Comparison of ENCODE assay signal across 11 cellular contexts in genomic region chr16:53510704-53511070, GRCh38. TPM values are rescaled to one million over a fixed set of nuclear protein-coding genes. Genes with fewer than 3 reads are reported as not detected.
A peak's percentile ranks its signal among the peaks of the same experiment; 100 is the strongest.
DNase-seq lines count a peak whose midpoint lies in the region; ATAC-seq, FAIRE-seq and TF ChIP-seq lines count a peak whose summit lies in the region.
"Had no signal": no experiment of that assay in that cellular context is flagged by ENCODE, and none has a peak within 500 bp of the region (broad histone marks: within the 10 kb centered on the region; RNA-seq: fewer than 3 reads in every experiment).

No MANE protein-coding gene starts in this region.

- TF ChIP-seq EP300 in HepG2 (IDR thresholded peaks at IDR 0.05; ENCODE audit: low read depth in 2 of 2, low read length in 2 of 2) (no peak), HepG2 (CRISPR knock-in tag; IDR thresholded peaks at IDR 0.05; ENCODE audit: borderline replicate concordance) (no peak), upper lobe of left lung (IDR thresholded peaks at IDR 0.05) (no peak)

- peaks cover 8% of the 10 kb centered on the region for H3K36me3 Mint-ChIP-seq in WTC11

- H3K27me3 Mint-ChIP-seq in WTC11 (ENCODE audit: low read depth) = no peaks in the 10 kb centered on the region

- intact Hi-C loops in left ventricle myocardium inferior (cut with micrococcal nuclease) = no loop called here
- intact Hi-C loops in cardiac septum (cut with DNase I) = no loop called here
- intact Hi-C loops in HepG2 (cut with micrococcal nuclease; ENCODE audit: unreplicated experiment) = loop anchor here (1.0 to 10.0 kb wide), 3 partner anchors 37 to 456 kb away; partner anchors contain the start of genes CHD9, CHD9NB, FTO and RPGRIP1L

- POLR2A ChIA-PET in WTC11 (lab: Charles Lee) (no interaction called here), HepG2 (lab: Yijun Ruan, JAX) (interaction anchor here (1.0 to 2.3 kb wide), 12 partner anchors 8 to 251 kb away, joined by 3 to 23 read pairs (median 6); partner anchors contain the start of genes AKTIP, FTO and RBL2)

- H2AFZ ChIP-seq in HepG2 (ENCODE audit: low read length) = peak overlapping the region; percentile 15

- WGBS in HepG2 (ENCODE audit: low lambda C conversion rate) = 3% methylated on average over 2 of the region's 2 CpGs
- WGBS in upper lobe of left lung, 2 donors = 25 to 34% methylated on average over 2 of the region's 2 CpGs

- no peak overlapping the region for H3K4me3 Mint-ChIP-seq in WTC11

- no TSS peak for BruUV-seq in HepG2 (replicated peaks; lab: Mats Ljungman, UMichigan)

- H3K9me3 Mint-ChIP-seq in WTC11 = peaks cover 23% of the 10 kb centered on the region

- peaks cover 9% of the 10 kb centered on the region for H3K4me1 Mint-ChIP-seq in WTC11

- no peak for TF ChIP-seq POLR2A in HepG2 (IDR thresholded peaks at IDR 0.05; ENCODE audit: insufficient read depth in 1 of 2, low read depth in 2 of 2, low read length in 2 of 2)
- no peak for TF ChIP-seq POLR2A in upper lobe of left lung (IDR thresholded peaks at IDR 0.05)

- ATAC-seq in WTC11 (0 out of 2 replicates have a peak, but pooled peaks have one; percentile 12), HepG2 (no peak), upper lobe of left lung (ENCODE audit: low FRiP score in 2 of 2) (no peak), HG02970 (IDR thresholded peaks at IDR 0.05; ENCODE audit: low FRiP score, unreplicated experiment) (no peak), HG02973 (IDR thresholded peaks at IDR 0.05; ENCODE audit: unreplicated experiment) (no peak), GM21717 (IDR thresholded peaks at IDR 0.05; ENCODE audit: unreplicated experiment) (no peak)

- H3K79me2 ChIP-seq in HepG2 (ENCODE audit: insufficient read depth, low read length) = no peaks in the 10 kb centered on the region

- TF ChIP-seq RAD21 in HepG2 (CRISPR knock-in tag; IDR thresholded peaks at IDR 0.05) = no peak

- H3K4me3 ChIP-seq in left ventricle myocardium inferior (no peak overlapping the region), HepG2 (replicated peaks in 1 of 3; ENCODE audit: insufficient read depth in 1 of 3, low read depth in 2 of 3, low read length in 3 of 3) (peak overlapping the region in 2 of 3 experiments; percentile 50 to 70; a peak in 3 of 6 replicates), upper lobe of left lung (peak overlapping the region in 1 of 4 donors; percentile 5)
- H3K4me3 ChIP-seq: smooth muscle cell had no signal

- no peaks in the 10 kb centered on the region for H3K27me3 ChIP-seq in left ventricle myocardium inferior (ENCODE audit: low read depth)
- H3K27me3 ChIP-seq in HepG2 (ENCODE audit: control insufficient read depth in 1 of 2, insufficient read depth in 2 of 2, low read length in 2 of 2) = no peaks in the 10 kb centered on the region
- no peaks in the 10 kb centered on the region for H3K27me3 ChIP-seq in upper lobe of left lung

- H3K27ac ChIP-seq in left ventricle myocardium inferior (replicated peaks) (peak overlapping the region; percentile 90), HepG2 (ENCODE audit: extremely low read length, insufficient read depth, low read length) (peak overlapping the region; percentile 80), upper lobe of left lung (peak overlapping the region; percentile 21 to 67 (median 45))

- H3K36me3 ChIP-seq in left ventricle myocardium inferior (no peaks in the 10 kb centered on the region), HepG2 (replicated peaks in 1 of 2; ENCODE audit: control insufficient read depth in 1 of 2, insufficient read depth in 2 of 2, low read length in 2 of 2) (no peaks in the 10 kb centered on the region), upper lobe of left lung (no peaks in the 10 kb centered on the region)

- H3K9me3 ChIP-seq in left ventricle myocardium inferior (replicated peaks) (no peaks in the 10 kb centered on the region), HepG2 (ENCODE audit: low read length) (peaks cover 13% of the 10 kb centered on the region), upper lobe of left lung (no peaks in the 10 kb centered on the region)

- CTCF ChIA-PET in WTC11 (lab: Charles Lee) = interaction anchor here (0.7 to 1.6 kb wide), 21 partner anchors 9 to 518 kb away, joined by 3 to 11 read pairs (median 4); partner anchors contain the start of genes FTO and RPGRIP1L
- CTCF ChIA-PET in HepG2 (lab: Yijun Ruan, JAX; ENCODE audit: low intra/inter-chr PET ratio, low total read pairs) = interaction anchor here (3.0 kb wide), 1 partner anchor 37 kb away, joined by 22 read pairs; no protein-coding TSS in a partner anchor

- in situ Hi-C loops in HepG2 (cut with HindIII; ENCODE audit: extremely low pct_ligation_motif_present, low pct_unique_long_range_greater_than_20kb) = no loop called here

- H3K27ac Mint-ChIP-seq in WTC11 = no peak overlapping the region

- H4K20me1 ChIP-seq in HepG2 (ENCODE audit: insufficient read depth, low read length) = no peaks in the 10 kb centered on the region

- H3K4me2 ChIP-seq in HepG2 (ENCODE audit: low read depth, low read length) = peak overlapping the region; percentile 100

- no peak for FAIRE-seq in HepG2 (lab: Jason Lieb, UNC)
- FAIRE-seq: H54 had no signal

- H3K4me1 ChIP-seq in left ventricle myocardium inferior (peaks cover 33% of the 10 kb centered on the region), HepG2 (ENCODE audit: insufficient read depth, low read length) (peaks cover 55% of the 10 kb centered on the region), upper lobe of left lung (peaks cover 15 to 24% (median 17%) of the 10 kb centered on the region in 4 donors)

- no peak for DNase-seq in left ventricle myocardium inferior
- DNase-seq in cardiac septum (ENCODE audit: low spot score) = no peak
- no peak for DNase-seq in WTC11 (ENCODE audit: low spot score)
- no peak for DNase-seq in HepG2 (ENCODE audit: low spot score)
- no peak for DNase-seq in upper lobe of left lung
- DNase-seq: cerebellar nuclear complex had no signal

- 0 out of 2 replicates have a peak overlapping the region, but pooled peaks have one; percentile 51 for H3K9ac ChIP-seq in HepG2 (ENCODE audit: insufficient read depth, low read depth, low read length)

- peak; percentile 3 for TF ChIP-seq CTCF in left ventricle myocardium inferior (IDR thresholded peaks at IDR 0.05; ENCODE audit: borderline replicate concordance)
- no peak for TF ChIP-seq CTCF in WTC11 (IDR thresholded peaks at IDR 0.05)
- TF ChIP-seq CTCF in HepG2 (CRISPR knock-in tag; IDR thresholded peaks at IDR 0.05) = no peak
- no peak for TF ChIP-seq CTCF in upper lobe of left lung (IDR thresholded peaks at IDR 0.05)

TF ChIP-seq in WTC11, 78 proteins besides CTCF, POLR2A, EP300 and RAD21:
- TF ChIP-seq KAT7 (CRISPR knock-in tag; IDR thresholded peaks at IDR 0.05; ENCODE audit: borderline replicate concordance) (no peak), IRF2 (CRISPR knock-in tag; IDR thresholded peaks at IDR 0.05; ENCODE audit: borderline replicate concordance, low read depth) (no peak), GTF2I (CRISPR knock-in tag; conservative IDR thresholded peaks at IDR 0.05) (no peak), FOXK1 (CRISPR knock-in tag; IDR thresholded peaks at IDR 0.05) (no peak)
TF ChIP-seq in WTC11: peak in this region for 0.

TF ChIP-seq in HepG2, 621 proteins besides CTCF, POLR2A, EP300 and RAD21 (continues in another document):
- TF ChIP-seq GTF3A (CRISPR knock-in tag; conservative IDR thresholded peaks at IDR 0.05) = peak; percentile 70; the same call in 1 of the 2 replicates
- 0 out of 2 replicates have a peak, but pooled peaks have one; percentile 14 for TF ChIP-seq ARNTL (CRISPR knock-in tag; IDR thresholded peaks at IDR 0.05)
- 0 out of 2 replicates have a peak, but pooled peaks have one; percentile 1 for TF ChIP-seq ZNF276 (CRISPR knock-in tag; IDR thresholded peaks at IDR 0.05; ENCODE audit: low read depth)
- TF ChIP-seq ZSCAN22 (CRISPR knock-in tag; IDR thresholded peaks at IDR 0.05) = 0 out of 2 replicates have a peak, but pooled peaks have one; percentile 6
- TF ChIP-seq SRY (CRISPR knock-in tag; IDR thresholded peaks at IDR 0.05) = 0 out of 2 replicates have a peak, but pooled peaks have one; percentile 4

RNA-seq across cellular contexts. Expression of gene AKTIP, which starts 7.7 kb away (rescaled TPM):
- total RNA-seq in left ventricle myocardium inferior (95.0 TPM), cardiac septum (63.1 TPM), WTC11 (2021) (19.9 TPM in 3 replicates), HepG2 (2016; rRNA removed; fragmentation: Illumina TruSeq; extraction: Trizol) (28.8 and 30.1 TPM in 2 replicates), upper lobe of left lung (10 to 100 TPM; 35.6 to 61.3 (median 47.0) TPM)
- 18.8 and 20.7 TPM in 2 replicates for total RNA-seq in HepG2 (2016; cell fraction: cytosol; rRNA removed; fragmentation: Illumina TruSeq; extraction: Trizol; ENCODE audit: low read depth)
- total RNA-seq in HepG2 (2016; cell fraction: insoluble cytoplasmic fraction; rRNA removed; fragmentation: Illumina TruSeq; extraction: Trizol) = 24.2 and 33.8 TPM in 2 replicates
- total RNA-seq in HepG2 (2016; cell fraction: membrane; rRNA removed; fragmentation: Illumina TruSeq; extraction: Trizol) = 35.6 and 35.7 TPM in 2 replicates
- 28.0 and 29.0 TPM in 2 replicates for total RNA-seq in HepG2 (2016; cell fraction: nucleus; rRNA removed; fragmentation: Illumina TruSeq; extraction: Trizol)
- 45.6 and 49.0 TPM in 2 replicates for polyA plus RNA-seq in HepG2 (2011; rRNA removed)
- polyA plus RNA-seq in HepG2 (2011; cell fraction: cytosol; rRNA removed) = 19.8 and 29.5 TPM in 2 replicates
- 68.8 and 72.6 TPM in 2 replicates for polyA plus RNA-seq in HepG2 (2011; cell fraction: nucleus; rRNA removed)
- 28.1 and 33.7 TPM in 2 replicates for polyA plus RNA-seq in HepG2 (2012)
- 22.4 and 30.5 TPM in 2 replicates for polyA plus RNA-seq in HepG2 (2016; cell fraction: cytosol; fragmentation: Illumina TruSeq; extraction: Trizol; ENCODE audit: low read depth)
- polyA plus RNA-seq in HepG2 (2016; cell fraction: insoluble cytoplasmic fraction; fragmentation: Illumina TruSeq; extraction: Trizol; ENCODE audit: low read depth) = 30.0 and 31.0 TPM in 2 replicates
- 35.3 and 37.7 TPM in 2 replicates for polyA plus RNA-seq in HepG2 (2016; cell fraction: membrane; fragmentation: Illumina TruSeq; extraction: Trizol; ENCODE audit: low read depth)
- 58.4 and 63.0 TPM in 2 replicates for polyA plus RNA-seq in HepG2 (2016; cell fraction: nucleus; fragmentation: Illumina TruSeq; extraction: Trizol; ENCODE audit: insufficient read depth, low read depth)
- polyA minus RNA-seq in HepG2 (2011; rRNA and poly(A)+ RNA removed; ENCODE audit: low replicate concordance) = 19.4 and 24.5 TPM in 2 replicates
- polyA minus RNA-seq in HepG2 (2011; cell fraction: cytosol; rRNA and poly(A)+ RNA removed) = 15.7 and 17.4 TPM in 2 replicates
- 43.4 and 69.0 TPM in 2 replicates for polyA minus RNA-seq in HepG2 (2011; cell fraction: nucleus; rRNA and poly(A)+ RNA removed)
